18 cellular contexts compared by ENCODE assay signal in genomic region chr16:57347858-57348257, GRCh38. TPM values are rescaled to one million over a fixed set of nuclear protein-coding genes. Genes with fewer than 3 reads are reported as not detected.
DNase-seq lines count a peak whose midpoint lies in the region; ATAC-seq, FAIRE-seq and TF ChIP-seq lines count a peak whose summit lies in the region.
"Had no signal": no experiment of that assay in that cellular context is flagged by ENCODE, and none has a peak within 500 bp of the region (broad histone marks: within the 10 kb centered on the region; RNA-seq: fewer than 3 reads in every experiment).

No MANE protein-coding gene starts in this region.

- TF ChIP-seq POLR2A in K562 (conservative IDR thresholded peaks at IDR 0.05) (no peak), esophagus muscularis mucosa (IDR thresholded peaks at IDR 0.05; ENCODE audit: low read depth) (no peak), GM12892 (IDR thresholded peaks at IDR 0.05; ENCODE audit: low read depth, low read length) (no peak)

- H3K9me1 ChIP-seq in K562 (ENCODE audit: control insufficient read depth, insufficient read depth, low read length): no peaks in the 10 kb centered on the region

- H3K4me3 ChIP-seq in K562 (no peak overlapping the region), esophagus muscularis mucosa (no peak overlapping the region)

- H3K36me3 ChIP-seq in K562 (ENCODE audit: control insufficient read depth, insufficient read depth, low read length) (no peaks in the 10 kb centered on the region), esophagus muscularis mucosa (no peaks in the 10 kb centered on the region)

- no peaks in the 10 kb centered on the region for H4K20me1 ChIP-seq in K562 (replicated peaks; ENCODE audit: control insufficient read depth, insufficient read depth, low read length)

- no peak for TF ChIP-seq RAD21 in K562 (CRISPR knock-in tag; conservative IDR thresholded peaks at IDR 0.05 in 1 of 2, IDR thresholded peaks at IDR 0.05 in 1 of 2)

- ATAC-seq in K562: no peak
- no peak for ATAC-seq in GM19463 (IDR thresholded peaks at IDR 0.05; ENCODE audit: unreplicated experiment)
- no peak for ATAC-seq in HG03378 (IDR thresholded peaks at IDR 0.05; ENCODE audit: unreplicated experiment)
- ATAC-seq: HepG2 had no signal

- H3K9me3 ChIP-seq in K562 (replicated peaks; ENCODE audit: control insufficient read depth, insufficient read depth, low read depth, low read length): no peaks in the 10 kb centered on the region
- no peaks in the 10 kb centered on the region for H3K9me3 ChIP-seq in esophagus muscularis mucosa
- H3K9me3 ChIP-seq: Caco-2 had no signal

- H3K27me3 ChIP-seq in K562 (ENCODE audit: control insufficient read depth in 2 of 2, insufficient read depth in 2 of 2, low read length in 2 of 2) (peaks cover 12 to 19% of the 10 kb centered on the region in 2 experiments), esophagus muscularis mucosa (no peaks in the 10 kb centered on the region)

- CTCF ChIA-PET in K562 (lab: Yijun Ruan, JAX; ENCODE audit: low intra/inter-chr PET ratio): no interaction called here

- H3K4me2 ChIP-seq in K562 (ENCODE audit: insufficient read depth, low read length): no peak overlapping the region

- no TSS peak for BruUV-seq in K562 (replicated peaks; lab: Mats Ljungman, UMichigan)

- TF ChIP-seq CTCF in K562 (IDR thresholded peaks at IDR 0.05 in 2 of 3, conservative IDR thresholded peaks at IDR 0.05 in 1 of 3; ENCODE audit: insufficient read depth in 2 of 3, low read depth in 1 of 3, low read length in 3 of 3) (no peak), esophagus muscularis mucosa (IDR thresholded peaks at IDR 0.05) (no peak)

- TF ChIP-seq EP300 in K562 (IDR thresholded peaks at IDR 0.05; ENCODE audit: low read length) (no peak), esophagus muscularis mucosa (IDR thresholded peaks at IDR 0.05) (no peak)

- in situ Hi-C loops in K562 (cut with MboI): no loop called here

- POLR2A ChIA-PET in K562 (lab: Yijun Ruan, JAX): no interaction called here

- H3K4me1 ChIP-seq in K562 (replicated peaks in 1 of 2; ENCODE audit: control insufficient read depth in 2 of 2, insufficient read depth in 2 of 2, low read length in 2 of 2) (no peaks in the 10 kb centered on the region; a peak in 1 of 5 replicates), esophagus muscularis mucosa (no peaks in the 10 kb centered on the region)
- H3K4me1 ChIP-seq: Caco-2 had no signal

- 0% methylated on average over 6 of the region's 6 CpGs for WGBS in K562 (ENCODE audit: insufficient coverage, low coverage, missing lambda C conversion rate)
- WGBS in esophagus muscularis mucosa: 88% methylated on average over 6 of the region's 6 CpGs

- H2AFZ ChIP-seq in K562 (ENCODE audit: low read depth, low read length): no peak overlapping the region

- H3K9ac ChIP-seq in K562 (ENCODE audit: insufficient read depth in 1 of 2, low read depth in 2 of 2, low read length in 2 of 2): no peak overlapping the region

- intact Hi-C loops in K562 (cut with micrococcal nuclease) (no loop called here), esophagus muscularis mucosa (cut with DNase I) (no loop called here)

- H3K27ac ChIP-seq in K562 (ENCODE audit: extremely low read depth, low read depth, low read length) (no peak overlapping the region), esophagus muscularis mucosa (replicated peaks in 1 of 4) (no peak overlapping the region)
- H3K27ac ChIP-seq: C4-2B had no signal

- H3K79me2 ChIP-seq in K562 (ENCODE audit: control insufficient read depth, insufficient read depth, low read length): no peaks in the 10 kb centered on the region

- DNase-seq in GM19239 (ENCODE audit: insufficient read length, low spot score) (no peak), K562 (ENCODE audit: extremely low read depth in 1 of 4, low spot score in 3 of 4) (no peak), esophagus muscularis mucosa (ENCODE audit: extremely low spot score) (peak; percentile 19), GM12892 (ENCODE audit: insufficient read length) (no peak)
- DNase-seq: ACHN; Caco-2; CD4-positive, alpha-beta T cell; H9 had no signal

- FAIRE-seq in GM19239 (lab: Jason Lieb, UNC): peak; percentile 56
- no peak for FAIRE-seq in K562 (lab: Jason Lieb, UNC)
- no peak for FAIRE-seq in GM12892 (lab: Jason Lieb, UNC)
- FAIRE-seq: A204.1, D721Med, G401.6, H1, HepG2 had no signal

TF ChIP-seq in K562, 482 proteins besides CTCF, POLR2A, EP300 and RAD21 (continues in another document):
- TF ChIP-seq RUNX1 (IDR thresholded peaks at IDR 0.05; ENCODE audit: low read depth) (no peak), DNMT1 (IDR thresholded peaks at IDR 0.05) (no peak)

RNA-seq across cellular contexts. Expression of gene CCL22, which starts 10.7 kb away (rescaled TPM):
- total RNA-seq in K562 (2011; cell fraction: chromatin; rRNA removed; ENCODE audit: low replicate concordance): not detected in 2 replicates
- total RNA-seq in K562 (2011; cell fraction: nucleolus; rRNA removed): not detected in 2 replicates
- not detected in 2 replicates for total RNA-seq in K562 (2011; cell fraction: nucleoplasm; rRNA removed)
- total RNA-seq in K562 (2014; rRNA removed) (not detected in 2 replicates), K562 (2014; rRNA removed; fragmentation: Illumina TruSeq; extraction: Trizol) (not detected in 2 replicates), K562 (2015; rRNA removed; fragmentation: Illumina TruSeq; extraction: Trizol) (not detected in 2 replicates), K562 (2021) (0.29 and 0.60 TPM in 2 replicates), esophagus muscularis mucosa (not detected)
- polyA plus RNA-seq in K562 (2011; rRNA removed) (not detected in 2 replicates), K562 (2014; fragmentation: Illumina TruSeq; extraction: Trizol) (0.10 TPM in 1 of 2 replicates, not detected in the other), K562 (2014; fragmentation: Nextera tagmentation; extraction: Ambion mirVana) (under 1 TPM; 0.04 to 0.07 TPM), K562 (2014; rRNA removed) (0.04 TPM in 1 of 2 replicates, not detected in the other)
- not detected in 2 replicates for polyA plus RNA-seq in K562 (2011; cell fraction: cytosol; rRNA removed)
- not detected in 2 replicates for polyA plus RNA-seq in K562 (2011; cell fraction: nucleus; rRNA removed)
- polyA plus RNA-seq in K562 (2012): 0.04 and 0.06 TPM in 2 replicates
- not detected in 2 replicates for polyA minus RNA-seq in K562 (2011; rRNA and poly(A)+ RNA removed)
- polyA minus RNA-seq in K562 (2011; cell fraction: cytosol; rRNA and poly(A)+ RNA removed): not detected in 2 replicates
- polyA minus RNA-seq in K562 (2011; cell fraction: nucleus; rRNA and poly(A)+ RNA removed): not detected in 2 replicates
- 920 TPM for polyA plus RNA-seq in GM12892 (2012; ENCODE audit: missing spikeins)
- total RNA-seq: CD4-positive, alpha-beta T cell; H1; H9; HepG2 had no signal
- polyA plus RNA-seq: BJ, H1, HepG2 had no signal

RNA-seq across cellular contexts. Expression of gene CX3CL1, which starts 24.4 kb away (rescaled TPM):
- not detected in 2 replicates for total RNA-seq in K562 (2011; cell fraction: chromatin; rRNA removed; ENCODE audit: low replicate concordance)
- not detected in 2 replicates for total RNA-seq in K562 (2011; cell fraction: nucleolus; rRNA removed)
- not detected in 2 replicates for total RNA-seq in K562 (2011; cell fraction: nucleoplasm; rRNA removed)
- total RNA-seq in K562 (2014; rRNA removed) (not detected in 2 replicates), K562 (2014; rRNA removed; fragmentation: Illumina TruSeq; extraction: Trizol) (not detected in 2 replicates), K562 (2015; rRNA removed; fragmentation: Illumina TruSeq; extraction: Trizol) (not detected in 2 replicates), K562 (2021) (0.09 and 0.16 TPM in 2 replicates), esophagus muscularis mucosa (10 to 100 TPM; 26.8 to 40.4 (median 29.9) TPM)
- polyA plus RNA-seq in K562 (2011; rRNA removed) (not detected in 2 replicates), K562 (2014; fragmentation: Illumina TruSeq; extraction: Trizol) (not detected in 2 replicates), K562 (2014; fragmentation: Nextera tagmentation; extraction: Ambion mirVana) (not detected), K562 (2014; rRNA removed) (not detected in 2 replicates)
- not detected in 2 replicates for polyA plus RNA-seq in K562 (2011; cell fraction: cytosol; rRNA removed)
- not detected in 2 replicates for polyA plus RNA-seq in K562 (2011; cell fraction: nucleus; rRNA removed)
- not detected in 2 replicates for polyA plus RNA-seq in K562 (2012)
- polyA minus RNA-seq in K562 (2011; rRNA and poly(A)+ RNA removed): not detected in 2 replicates
- polyA minus RNA-seq in K562 (2011; cell fraction: cytosol; rRNA and poly(A)+ RNA removed): not detected in 2 replicates
- polyA minus RNA-seq in K562 (2011; cell fraction: nucleus; rRNA and poly(A)+ RNA removed): not detected in 2 replicates
- polyA plus RNA-seq in GM12892 (2012; ENCODE audit: missing spikeins): 0.45 TPM
- total RNA-seq: Caco-2; CD4-positive, alpha-beta T cell had no signal
- polyA plus RNA-seq: IgD-negative memory B cell had no signal

RNA-seq across cellular contexts. Expression of gene CCL17, which starts 56.7 kb away (rescaled TPM):
- not detected in 2 replicates for total RNA-seq in K562 (2011; cell fraction: chromatin; rRNA removed; ENCODE audit: low replicate concordance)
- not detected in 2 replicates for total RNA-seq in K562 (2011; cell fraction: nucleolus; rRNA removed)
- total RNA-seq in K562 (2011; cell fraction: nucleoplasm; rRNA removed): not detected in 2 replicates
- total RNA-seq in K562 (2014; rRNA removed): not detected in 2 replicates
- not detected in 2 replicates for total RNA-seq in K562 (2014; rRNA removed; fragmentation: Illumina TruSeq; extraction: Trizol)
- not detected in 2 replicates for total RNA-seq in K562 (2015; rRNA removed; fragmentation: Illumina TruSeq; extraction: Trizol)
- total RNA-seq in K562 (2021): not detected in 2 replicates
- not detected in 2 replicates for polyA plus RNA-seq in K562 (2011; rRNA removed)
- not detected in 2 replicates for polyA plus RNA-seq in K562 (2011; cell fraction: cytosol; rRNA removed)
- polyA plus RNA-seq in K562 (2011; cell fraction: nucleus; rRNA removed): not detected in 2 replicates
- polyA plus RNA-seq in K562 (2012): not detected in 2 replicates
- polyA plus RNA-seq in K562 (2014; fragmentation: Illumina TruSeq; extraction: Trizol): not detected in 2 replicates
- polyA plus RNA-seq in K562 (2014; fragmentation: Nextera tagmentation; extraction: Ambion mirVana): not detected
- not detected in 2 replicates for polyA plus RNA-seq in K562 (2014; rRNA removed)
- not detected in 2 replicates for polyA minus RNA-seq in K562 (2011; rRNA and poly(A)+ RNA removed)
- polyA minus RNA-seq in K562 (2011; cell fraction: cytosol; rRNA and poly(A)+ RNA removed): not detected in 2 replicates
- polyA minus RNA-seq in K562 (2011; cell fraction: nucleus; rRNA and poly(A)+ RNA removed): not detected in 2 replicates
- total RNA-seq in esophagus muscularis mucosa: not detected
- 179 TPM for polyA plus RNA-seq in GM12892 (2012; ENCODE audit: missing spikeins)
- total RNA-seq: Caco-2; CD4-positive, alpha-beta T cell; H1; H9; HepG2 had no signal
- polyA plus RNA-seq: BJ, H1, HepG2, IgD-negative memory B cell had no signal

Comparison
In these comparisons a context has a peak if more than half of its experiments do, and no peak if none do; other contexts are left out.
1. RNA of gene CX3CL1, which starts 24.4 kb away (total RNA-seq): 26.8 to 40.4 TPM in esophagus muscularis mucosa; 0.09 to 0.16 TPM in K562; every median in the first group is over 10 times any median in the second.